In the genomic region with DNA sequence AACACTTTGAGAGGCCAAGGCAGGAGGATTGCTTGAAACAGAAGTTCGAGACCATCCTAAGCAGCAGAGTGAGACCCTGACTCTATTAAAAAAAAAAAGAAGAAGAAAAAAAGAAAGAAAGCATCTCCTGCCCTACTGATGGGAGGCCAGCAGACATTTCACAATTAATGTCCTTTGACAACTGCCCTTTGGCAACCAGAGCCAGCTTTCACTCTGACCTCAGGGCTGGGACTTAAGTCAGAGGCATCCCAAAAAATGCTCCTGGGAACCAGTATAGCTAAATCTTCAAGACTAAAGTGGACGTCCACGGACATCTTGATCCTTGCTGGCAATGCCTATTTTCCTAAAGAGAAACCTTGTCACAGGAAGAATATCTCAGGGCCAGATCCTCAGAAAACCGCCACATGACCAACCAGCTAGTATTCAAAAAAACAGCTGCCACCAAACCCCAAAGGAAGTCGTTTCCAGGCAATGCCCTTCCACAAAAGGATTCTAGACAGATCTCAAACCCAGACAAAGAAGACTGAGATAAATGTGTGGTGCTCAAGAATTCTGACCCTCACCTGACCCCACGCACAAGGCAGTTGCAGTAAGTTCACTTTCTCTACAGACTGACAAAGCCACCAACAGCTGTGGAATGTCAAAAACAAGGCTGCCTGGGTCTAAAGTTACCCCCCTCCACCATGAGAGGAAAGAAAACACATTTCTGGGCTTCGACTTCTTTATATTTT, we compare ENCODE assay signal across 1 cellular context.
TF ChIP-seq lines count a peak whose summit lies in the region.

No MANE protein-coding gene starts in this region.

TF ChIP-seq in IMR-90, 13 proteins besides CTCF, POLR2A, EP300 and RAD21:
- TF ChIP-seq MAFK (IDR thresholded peaks at IDR 0.05; ENCODE audit: low read depth, low read length), result no peak
- no peak for TF ChIP-seq ELK1 (IDR thresholded peaks at IDR 0.05; ENCODE audit: borderline replicate concordance, low read depth, low read length)
- TF ChIP-seq, protein P1, sequence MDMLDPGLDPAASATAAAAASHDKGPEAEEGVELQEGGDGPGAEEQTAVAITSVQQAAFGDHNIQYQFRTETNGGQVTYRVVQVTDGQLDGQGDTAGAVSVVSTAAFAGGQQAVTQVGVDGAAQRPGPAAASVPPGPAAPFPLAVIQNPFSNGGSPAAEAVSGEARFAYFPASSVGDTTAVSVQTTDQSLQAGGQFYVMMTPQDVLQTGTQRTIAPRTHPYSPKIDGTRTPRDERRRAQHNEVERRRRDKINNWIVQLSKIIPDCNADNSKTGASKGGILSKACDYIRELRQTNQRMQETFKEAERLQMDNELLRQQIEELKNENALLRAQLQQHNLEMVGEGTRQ (IDR thresholded peaks at IDR 0.05; ENCODE audit: low read depth, low read length), result no peak
- no peak for TF ChIP-seq FOS (IDR thresholded peaks at IDR 0.05; ENCODE audit: low read depth, low read length)
- no peak for TF ChIP-seq MAZ (IDR thresholded peaks at IDR 0.05; ENCODE audit: borderline replicate concordance, low read depth, low read length)
- no peak for TF ChIP-seq BHLHE40 (IDR thresholded peaks at IDR 0.05; ENCODE audit: low read depth, low read length)
- TF ChIP-seq RFX5 (IDR thresholded peaks at IDR 0.05; ENCODE audit: low read depth, low read length), result no peak
